In genomic region chr1:30397576-30397975, GRCh38 we compare ENCODE assay signal across 19 cellular contexts.
DNase-seq lines count a peak whose midpoint lies in the region; ATAC-seq and TF ChIP-seq lines count a peak whose summit lies in the region.
"Had no signal": no experiment of that assay in that cellular context is flagged by ENCODE, and none has a peak within 500 bp of the region (broad histone marks: within the 10 kb centered on the region; RNA-seq: fewer than 3 reads in every experiment).

No MANE protein-coding gene starts in this region.

- no peaks in the 10 kb centered on the region for H3F3A ChIP-seq in neural progenitor cell (ENCODE audit: low read depth)

- H3K9me1 ChIP-seq in IMR-90 (ENCODE audit: insufficient read depth, low read length) = no peaks in the 10 kb centered on the region

- no peak overlapping the region for H3K4me2 ChIP-seq in IMR-90 (ENCODE audit: low read depth, low read length)
- no peak overlapping the region for H3K4me2 ChIP-seq in neural progenitor cell
- no peak overlapping the region for H3K4me2 ChIP-seq in mesendoderm (ENCODE audit: low read length)
- H3K4me2 ChIP-seq: A549, GM23338 had no signal

- intact Hi-C loops in IMR-90 (cut with micrococcal nuclease) = no loop called here
- intact Hi-C loops in spleen (cut with DNase I; ENCODE audit: low total_unique reads) = no loop called here
- intact Hi-C loops in MCF 10A (cut with micrococcal nuclease) = no loop called here

- H3K79me1 ChIP-seq in IMR-90 (ENCODE audit: low read depth in 1 of 2, low read length in 2 of 2) (no peaks in the 10 kb centered on the region), mesendoderm (ENCODE audit: low read length) (no peaks in the 10 kb centered on the region)

- H3K27me3 ChIP-seq in IMR-90 (ENCODE audit: control insufficient read depth, insufficient read depth, low read length) = no peaks in the 10 kb centered on the region
- peaks cover 6% of the 10 kb centered on the region for H3K27me3 ChIP-seq in neural progenitor cell
- peaks cover 0 to 14% (median 0%) of the 10 kb centered on the region in 7 donors for H3K27me3 ChIP-seq in spleen (replicated peaks in 1 of 7)
- H3K27me3 ChIP-seq in mesendoderm (ENCODE audit: insufficient read depth, low read length, poor library complexity) = no peaks in the 10 kb centered on the region
- H3K27me3 ChIP-seq: BE2C had no signal

- no peak overlapping the region for H2BK20ac ChIP-seq in IMR-90 (ENCODE audit: low read depth, low read length)

- DNase-seq in IMR-90 (no peak), neural progenitor cell (ENCODE audit: low spot score) (no peak), spleen (peak; percentile 36), MCF 10A (ENCODE audit: unreplicated experiment) (no peak), amniotic stem cell (lab: John Stamatoyannopoulos, UW) (no peak), mesendoderm (no peak)
- DNase-seq: BE2C; CD8-positive, alpha-beta T cell; COR-L47; DMS153; DMS79 treated with DMSO at 0.1 percent for 48 hours; EL; H7 had no signal

- no peak overlapping the region for H3K56ac ChIP-seq in IMR-90 (ENCODE audit: extremely low read depth, insufficient read depth, low read length)
- H3K56ac ChIP-seq in mesendoderm (ENCODE audit: low read length) = no peak overlapping the region

- H2BK5ac ChIP-seq in IMR-90 (ENCODE audit: low read depth, low read length, poor library complexity, severe bottlenecking) (no peak overlapping the region), mesendoderm (ENCODE audit: low read length) (no peak overlapping the region)

- no peak for TF ChIP-seq RAD21 in IMR-90 (IDR thresholded peaks at IDR 0.05; ENCODE audit: low read length)

- H3K4me3 Mint-ChIP-seq in neural progenitor cell = no peak overlapping the region
- H3K4me3 Mint-ChIP-seq in MCF 10A (ENCODE audit: unreplicated experiment) = no peak overlapping the region
- H3K4me3 Mint-ChIP-seq: CD8-positive, alpha-beta T cell; GM23338 had no signal

- CTCF ChIA-PET in IMR-90 (lab: Yijun Ruan, JAX) (no interaction called here), MCF 10A (lab: Yijun Ruan, JAX) (interaction anchor here (0.7 kb wide), 1 partner anchor 1599 kb away, joined by 6 read pairs; no protein-coding TSS in a partner anchor)

- H2BK15ac ChIP-seq in IMR-90 (ENCODE audit: low read depth, low read length) (no peak overlapping the region), mesendoderm (replicated peaks; ENCODE audit: low read depth) (no peak overlapping the region)

- H4K20me1 ChIP-seq in IMR-90 (ENCODE audit: insufficient read depth, low read length) (no peaks in the 10 kb centered on the region), neural progenitor cell (ENCODE audit: low read depth) (no peaks in the 10 kb centered on the region)

- H3K27ac Mint-ChIP-seq in neural progenitor cell (peak overlapping the region; percentile 32), MCF 10A (ENCODE audit: low read depth, unreplicated experiment) (no peak overlapping the region)
- H3K27ac Mint-ChIP-seq: CD8-positive, alpha-beta T cell; GM23338 had no signal

- H3K23ac ChIP-seq in IMR-90 (ENCODE audit: low read depth, low read length) (no peak overlapping the region), mesendoderm (ENCODE audit: low read length) (no peak overlapping the region)

- no peak overlapping the region for H3K14ac ChIP-seq in IMR-90 (replicated peaks; ENCODE audit: low read depth, low read length)

- H2AK5ac ChIP-seq in IMR-90 (ENCODE audit: low read depth, low read length) = no peak overlapping the region
- H2AK5ac ChIP-seq in mesendoderm (ENCODE audit: low read length) = no peak overlapping the region

- no peaks in the 10 kb centered on the region for H3K4me1 ChIP-seq in IMR-90 (ENCODE audit: control insufficient read depth, insufficient read depth, low read length)
- H3K4me1 ChIP-seq in neural progenitor cell = no peaks in the 10 kb centered on the region
- H3K4me1 ChIP-seq in spleen = no peaks in the 10 kb centered on the region
- no peaks in the 10 kb centered on the region for H3K4me1 ChIP-seq in mesendoderm (ENCODE audit: control insufficient read depth, low read depth, low read length)
- H3K4me1 ChIP-seq: A549, BE2C had no signal

- H2AK9ac ChIP-seq in IMR-90 (replicated peaks; ENCODE audit: low read depth, low read length, poor library complexity) = peak overlapping the region; percentile 55

- H4K5ac ChIP-seq in IMR-90 (ENCODE audit: low read depth, low read length) (no peak overlapping the region), mesendoderm (ENCODE audit: low read length) (no peak overlapping the region)

- ATAC-seq in IMR-90 (ENCODE audit: low read depth) (no peak), GM21526 (IDR thresholded peaks at IDR 0.05; ENCODE audit: low FRiP score, unreplicated experiment) (no peak)
- ATAC-seq: A549; CD8-positive, alpha-beta T cell; GM23338 had no signal

- peaks cover 7% of the 10 kb centered on the region for H3K27me3 Mint-ChIP-seq in neural progenitor cell (ENCODE audit: insufficient read depth, low read depth)
- peaks cover 44% of the 10 kb centered on the region for H3K27me3 Mint-ChIP-seq in MCF 10A (ENCODE audit: insufficient read depth, unreplicated experiment)

- H4K8ac ChIP-seq in IMR-90 (ENCODE audit: low read depth in 2 of 2, low read length in 2 of 2) = no peak overlapping the region
- no peak overlapping the region for H4K8ac ChIP-seq in mesendoderm (ENCODE audit: low read depth, low read length)

- dilution Hi-C loops in IMR-90 (cut with HindIII; ENCODE audit: low sequenced_read_pairs, unreplicated experiment) = no loop called here

- H4K91ac ChIP-seq in IMR-90 (ENCODE audit: insufficient read depth, low read depth, low read length) = no peak overlapping the region

- H3K36me3 Mint-ChIP-seq in neural progenitor cell (no peaks in the 10 kb centered on the region), MCF 10A (ENCODE audit: insufficient read depth, unreplicated experiment) (no peaks in the 10 kb centered on the region)
- H3K36me3 Mint-ChIP-seq: CD8-positive, alpha-beta T cell had no signal

- H3K18ac ChIP-seq in IMR-90 (ENCODE audit: low read depth, low read length) (no peak overlapping the region), mesendoderm (ENCODE audit: low read length) (no peak overlapping the region)

- POLR2A ChIA-PET in IMR-90 (lab: Charles Lee; ENCODE audit: unreplicated experiment) = no interaction called here
- POLR2A ChIA-PET in MCF 10A (lab: Yijun Ruan, JAX) = no interaction called here

- TF ChIP-seq CTCF in IMR-90 (conservative IDR thresholded peaks at IDR 0.05; ENCODE audit: low read depth, low read length) (no peak), neural progenitor cell (IDR thresholded peaks at IDR 0.05) (no peak), spleen (IDR thresholded peaks at IDR 0.05 in 8 of 11, conservative IDR thresholded peaks at IDR 0.05 in 3 of 11) (no peak), MCF 10A (IDR thresholded peaks at IDR 0.05; ENCODE audit: unreplicated experiment) (no peak)

- TF ChIP-seq POLR2A in IMR-90 (IDR thresholded peaks at IDR 0.05; ENCODE audit: low read depth, low read length) (no peak), spleen (IDR thresholded peaks at IDR 0.05) (no peak)

- no peaks in the 10 kb centered on the region for H3K9me3 Mint-ChIP-seq in neural progenitor cell
- no peaks in the 10 kb centered on the region for H3K9me3 Mint-ChIP-seq in MCF 10A (ENCODE audit: unreplicated experiment)
- H3K9me3 Mint-ChIP-seq: GM23338 had no signal

- H2AFZ ChIP-seq in IMR-90 (replicated peaks; ENCODE audit: low read length, poor library complexity) (no peak overlapping the region), neural progenitor cell (replicated peaks) (no peak overlapping the region)
- H2AFZ ChIP-seq: GM23338 had no signal

- H3K4me1 Mint-ChIP-seq in neural progenitor cell (peaks cover 3% of the 10 kb centered on the region), MCF 10A (ENCODE audit: insufficient read depth, unreplicated experiment) (no peaks in the 10 kb centered on the region)
- H3K4me1 Mint-ChIP-seq: GM23338 had no signal

- H3K27ac ChIP-seq in IMR-90 (ENCODE audit: insufficient read depth, low read length) (no peak overlapping the region), adipose tissue (ENCODE audit: low read depth, low read length) (peak overlapping the region; percentile 49), neural progenitor cell (no peak overlapping the region), spleen (no peak overlapping the region), mesendoderm (ENCODE audit: low read depth, low read length) (no peak overlapping the region)
- H3K27ac ChIP-seq: A549, C4-2B, HL-60 had no signal

- H3K9ac ChIP-seq in IMR-90 (ENCODE audit: low read depth, low read length) (no peak overlapping the region), neural progenitor cell (no peak overlapping the region), mesendoderm (ENCODE audit: low read length) (no peak overlapping the region)

- in situ Hi-C loops in IMR-90 (cut with MboI; ENCODE audit: low sequenced_read_pairs) = no loop called here

- H2BK120ac ChIP-seq in IMR-90 (ENCODE audit: low read depth, low read length) = no peak overlapping the region
- H2BK120ac ChIP-seq in mesendoderm (ENCODE audit: low read depth, low read length) = no peak overlapping the region

- H3K4me3 ChIP-seq in IMR-90 (ENCODE audit: insufficient read depth, low read depth, low read length) (no peak overlapping the region), neural progenitor cell (no peak overlapping the region), spleen (no peak overlapping the region), mesendoderm (ENCODE audit: low read length) (no peak overlapping the region)
- H3K4me3 ChIP-seq: A549, GM23338 had no signal

- H3K9me3 ChIP-seq in IMR-90 (ENCODE audit: control insufficient read depth, insufficient read depth, low read length) = no peaks in the 10 kb centered on the region
- H3K9me3 ChIP-seq in neural progenitor cell (ENCODE audit: low read depth) = no peaks in the 10 kb centered on the region
- no peaks in the 10 kb centered on the region for H3K9me3 ChIP-seq in spleen
- H3K9me3 ChIP-seq: A549, BE2C had no signal

- H3K36me3 ChIP-seq in IMR-90 (ENCODE audit: control insufficient read depth, insufficient read depth, low read length) (no peaks in the 10 kb centered on the region), neural progenitor cell (no peaks in the 10 kb centered on the region), spleen (no peaks in the 10 kb centered on the region), mesendoderm (ENCODE audit: control insufficient read depth, insufficient read depth, low read length) (no peaks in the 10 kb centered on the region)
- H3K36me3 ChIP-seq: BE2C had no signal

- no CpG with 5 or more reads among the region's 6 CpGs for WGBS in IMR-90 (ENCODE audit: extremely low coverage in 2 of 2, insufficient read length in 1 of 2), 2 experiments
- 87 to 91% (median 90%) methylated on average over 6 of the region's 6 CpGs for WGBS in adipose tissue, 3 donors
- WGBS in spleen, 5 donors = 70 to 91% (median 88%) methylated on average over 6 of the region's 6 CpGs
- no CpG with 5 or more reads among the region's 6 CpGs for WGBS in mesendoderm (ENCODE audit: extremely low coverage, insufficient coverage, low lambda C conversion rate)

- no TSS peak for BruUV-seq in IMR-90 (replicated peaks; lab: Mats Ljungman, UMichigan)
- no TSS peak for BruUV-seq in MCF 10A (replicated peaks; lab: Mats Ljungman, UMichigan)

- H3K79me2 ChIP-seq in neural progenitor cell (ENCODE audit: low read depth) = no peaks in the 10 kb centered on the region
- no peaks in the 10 kb centered on the region for H3K79me2 ChIP-seq in mesendoderm (ENCODE audit: control insufficient read depth, insufficient read depth, low read length)

- H3K4ac ChIP-seq in IMR-90 (ENCODE audit: low read depth, low read length) (no peak overlapping the region), mesendoderm (ENCODE audit: low read depth, low read length) (no peak overlapping the region)
